Comparison of ENCODE assay signal across 25 cellular contexts in genomic region chr11:126118806-126119205, GRCh38.
"Had no signal": no experiment of that assay in that cellular context is flagged by ENCODE, and none has a peak within 500 bp of the region (broad histone marks: within the 10 kb centered on the region; RNA-seq: fewer than 3 reads in every experiment).

No MANE protein-coding gene starts in this region.

- H3K36me3 ChIP-seq: breast epithelium, left lung, upper lobe of left lung had no signal

- H3K4me3 Mint-ChIP-seq: activated B cell treated with CpG ODN at 0.5 μM for 24 hours; activated naive CD4-positive, alpha-beta T cell treated with anti-CD3 and anti-CD28 coated beads for 36 hours; activated naive CD8-positive, alpha-beta T cell treated with anti-CD3 and anti-CD28 coated beads, Interleukin-2, amount 10 ng/mL, durations not matched to agents 7 days and 5 days; activated T-cell treated with anti-CD3 and anti-CD28 coated beads, Interleukin-2, amount 50 U/mL, for 72 hours; central memory CD8-positive, alpha-beta T cell; natural killer cell; stimulated activated naive B cell treated with anti-CD40 and anti-IgM and Interleukin-4, amounts not matched to agents 10 μg/mL and 1 μg/mL and 100 μg/mL, for 72 hours had no signal

- DNase-seq: activated B cell treated with CpG ODN at 0.5 μM for 24 hours; activated CD4-positive, alpha-beta T cell treated with anti-CD3 and anti-CD28 coated beads for 4 hours; activated CD4-positive, alpha-beta T cell treated with anti-CD3 and anti-CD28 coated beads, Interleukin-2, amount 50 U/mL, for 48 hours; activated effector memory CD4-positive, alpha-beta T cell treated with Interleukin-2 at 50 U/mL for 16 hours; activated naive CD4-positive, alpha-beta T cell treated with anti-CD3 and anti-CD28 coated beads for 36 hours; activated naive CD8-positive, alpha-beta T cell treated with anti-CD3 and anti-CD28 coated beads, Interleukin-2, amount 10 ng/mL, durations not matched to agents 7 days and 5 days; activated T-cell treated with anti-CD3 and anti-CD28 coated beads, Interleukin-2, amount 50 U/mL, for 72 hours; amniotic stem cell; erythroblast; foreskin fibroblast; left lung; midbrain; natural killer cell; occipital lobe; stimulated activated CD4-positive, alpha-beta T cell treated with anti-CD3 and anti-CD28 coated beads, Interleukin-2, amount 100 ng/mL, for 48 hours; stimulated activated CD8-positive, alpha-beta memory T cell treated with anti-CD3 and anti-CD28 coated beads, Interleukin-4, amount 100 ng/mL, for 48 hours; stimulated activated naive B cell treated with anti-CD40 and anti-IgM and Interleukin-4, amounts not matched to agents 10 μg/mL and 1 μg/mL and 100 μg/mL, for 72 hours; T-helper 9 cell; testis; upper lobe of left lung had no signal

- H3K4me3 ChIP-seq: breast epithelium, coronary artery, left lung, smooth muscle cell, testis, upper lobe of left lung had no signal

- H3K9me3 Mint-ChIP-seq: activated B cell treated with CpG ODN at 0.5 μM for 24 hours; activated naive CD4-positive, alpha-beta T cell treated with anti-CD3 and anti-CD28 coated beads for 36 hours; activated naive CD8-positive, alpha-beta T cell treated with anti-CD3 and anti-CD28 coated beads, Interleukin-2, amount 10 ng/mL, durations not matched to agents 7 days and 5 days; activated T-cell treated with anti-CD3 and anti-CD28 coated beads, Interleukin-2, amount 50 U/mL, for 72 hours; central memory CD8-positive, alpha-beta T cell; natural killer cell; stimulated activated naive B cell treated with anti-CD40 and anti-IgM and Interleukin-4, amounts not matched to agents 10 μg/mL and 1 μg/mL and 100 μg/mL, for 72 hours had no signal

- H3K27ac ChIP-seq: breast epithelium, coronary artery, left lung, testis, upper lobe of left lung had no signal

- H3K27me3 ChIP-seq: breast epithelium, left lung, testis, upper lobe of left lung had no signal

- H3K36me3 Mint-ChIP-seq: activated naive CD8-positive, alpha-beta T cell treated with anti-CD3 and anti-CD28 coated beads, Interleukin-2, amount 10 ng/mL, durations not matched to agents 7 days and 5 days; natural killer cell; stimulated activated naive B cell treated with anti-CD40 and anti-IgM and Interleukin-4, amounts not matched to agents 10 μg/mL and 1 μg/mL and 100 μg/mL, for 72 hours had no signal

- ATAC-seq: activated T-cell treated with anti-CD3 and anti-CD28 coated beads, Interleukin-2, amount 50 U/mL, for 72 hours; left lung; sciatic nerve; stimulated activated naive B cell treated with anti-CD40 and anti-IgM and Interleukin-4, amounts not matched to agents 10 μg/mL and 1 μg/mL and 100 μg/mL, for 72 hours had no signal

- H3K27ac Mint-ChIP-seq: activated B cell treated with CpG ODN at 0.5 μM for 24 hours; activated naive CD4-positive, alpha-beta T cell treated with anti-CD3 and anti-CD28 coated beads for 36 hours; activated naive CD8-positive, alpha-beta T cell treated with anti-CD3 and anti-CD28 coated beads, Interleukin-2, amount 10 ng/mL, durations not matched to agents 7 days and 5 days; activated T-cell treated with anti-CD3 and anti-CD28 coated beads, Interleukin-2, amount 50 U/mL, for 72 hours; natural killer cell; stimulated activated naive B cell treated with anti-CD40 and anti-IgM and Interleukin-4, amounts not matched to agents 10 μg/mL and 1 μg/mL and 100 μg/mL, for 72 hours had no signal

- H3K9me3 ChIP-seq: breast epithelium, left lung, testis, upper lobe of left lung had no signal

- H3K4me1 Mint-ChIP-seq: activated B cell treated with CpG ODN at 0.5 μM for 24 hours; activated naive CD8-positive, alpha-beta T cell treated with anti-CD3 and anti-CD28 coated beads, Interleukin-2, amount 10 ng/mL, durations not matched to agents 7 days and 5 days; central memory CD8-positive, alpha-beta T cell; natural killer cell; stimulated activated naive B cell treated with anti-CD40 and anti-IgM and Interleukin-4, amounts not matched to agents 10 μg/mL and 1 μg/mL and 100 μg/mL, for 72 hours had no signal
